Comparison of ENCODE assay signal across 1 cellular context in the genomic region with DNA sequence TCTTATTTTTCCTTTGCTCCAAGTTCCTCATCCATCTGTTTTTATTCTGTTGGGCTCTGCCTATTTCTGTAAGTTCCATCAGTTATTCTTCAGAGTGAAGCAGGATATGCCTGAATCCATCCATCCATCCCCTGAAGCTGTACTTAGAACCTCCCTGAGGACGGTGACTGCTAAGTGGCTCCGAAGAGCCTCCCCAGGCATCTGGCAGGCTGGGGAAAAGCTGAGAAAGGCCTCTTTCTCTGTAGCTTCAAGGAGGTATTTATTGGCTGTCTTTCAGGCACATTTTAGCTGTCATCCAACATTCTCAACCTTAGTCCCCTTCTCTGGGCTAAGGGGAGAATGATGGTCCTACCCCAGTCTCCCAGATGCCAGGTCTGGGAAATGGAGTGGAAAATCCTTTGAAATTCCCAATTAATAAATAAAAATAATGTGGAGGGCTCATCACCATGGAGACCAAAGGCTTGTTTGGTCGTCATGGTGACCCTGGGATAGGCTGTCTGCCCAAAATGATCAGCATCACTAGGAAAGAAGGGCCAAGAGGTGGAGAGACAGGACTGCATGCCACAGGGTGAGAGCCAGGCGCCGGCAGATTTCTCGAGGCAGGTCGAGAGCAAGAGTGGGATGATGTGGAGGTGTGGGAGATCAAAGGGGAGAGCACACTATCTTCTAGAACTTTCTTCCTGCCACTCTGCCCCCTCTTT.
TF ChIP-seq lines count a peak whose summit lies in the region.

No MANE protein-coding gene starts in this region.

TF ChIP-seq in H1, 55 proteins besides CTCF, POLR2A, EP300 and RAD21:
- TF ChIP-seq PHF8 (conservative IDR thresholded peaks at IDR 0.05; ENCODE audit: low read depth, low read length) (no peak), HDAC6 (IDR thresholded peaks at IDR 0.05; ENCODE audit: low read depth, low read length) (no peak), TEAD4 (IDR thresholded peaks at IDR 0.05; ENCODE audit: low read depth, low read length) (no peak), NRF1 (IDR thresholded peaks at IDR 0.05; ENCODE audit: low read depth, low read length) (no peak), SIX5 (IDR thresholded peaks at IDR 0.05; ENCODE audit: low read depth, low read length) (no peak)
TF ChIP-seq in H1: peak in this region for 0.
